In genomic region chr3:127856801-127857200, GRCh38 we compare ENCODE assay signal across 20 cellular contexts. TPM values are rescaled to one million over a fixed set of nuclear protein-coding genes. Genes with fewer than 3 reads are reported as not detected.
"Had no signal": no experiment of that assay in that cellular context is flagged by ENCODE, and none has a peak within 500 bp of the region (broad histone marks: within the 10 kb centered on the region; RNA-seq: fewer than 3 reads in every experiment).

No MANE protein-coding gene starts in this region.

- H3K9me3 Mint-ChIP-seq: activated CD4-positive, alpha-beta T cell treated with anti-CD3 and anti-CD28 coated beads, Interleukin-2, amount 10 ng/mL, durations not matched to agents 7 days and 5 days; activated naive CD8-positive, alpha-beta T cell treated with anti-CD3 and anti-CD28 coated beads for 36 hours; activated T-cell treated with anti-CD3 and anti-CD28 coated beads, Interleukin-2, amount 50 U/mL, for 4 hours; neural crest cell; T-cell had no signal

- DNase-seq: activated CD4-positive, alpha-beta T cell treated with anti-CD3 and anti-CD28 coated beads, Interleukin-2, amount 10 ng/mL, durations not matched to agents 7 days and 5 days; activated CD4-positive, CD25-positive, alpha-beta regulatory T cell treated with anti-CD3 and anti-CD28 coated beads, Interleukin-2, amount 50 U/mL, for 72 hours; activated CD8-positive, alpha-beta memory T cell treated with anti-CD3 and anti-CD28 coated beads, Interleukin-2, amount 50 U/mL, for 48 hours; activated naive CD4-positive, alpha-beta T cell treated with Interleukin-2 at 50 U/mL for 16 hours; activated naive CD8-positive, alpha-beta T cell treated with anti-CD3 and anti-CD28 coated beads for 36 hours; activated T-cell treated with anti-CD3 and anti-CD28 coated beads, Interleukin-2, amount 50 U/mL, for 4 hours; amygdala; heart right ventricle; kidney; lower lobe of right lung; occipital lobe; stimulated activated naive CD4-positive, alpha-beta T cell; T-cell; thyroid gland; WERI-Rb-1 had no signal

- H3K27me3 Mint-ChIP-seq: activated CD4-positive, alpha-beta T cell treated with anti-CD3 and anti-CD28 coated beads, Interleukin-2, amount 10 ng/mL, durations not matched to agents 7 days and 5 days; T-cell had no signal

- H3K9me3 ChIP-seq: heart right ventricle, lower lobe of right lung, mucosa of descending colon, thyroid gland had no signal

- H3K36me3 Mint-ChIP-seq: activated naive CD8-positive, alpha-beta T cell treated with anti-CD3 and anti-CD28 coated beads for 36 hours; T-cell had no signal

- ATAC-seq: activated T-cell treated with anti-CD3 and anti-CD28 coated beads, Interleukin-2, amount 50 U/mL, for 4 hours; heart right ventricle; lower lobe of right lung; mucosa of descending colon; T-cell had no signal

- H3K4me1 Mint-ChIP-seq: neural crest cell had no signal

- H3K36me3 ChIP-seq: heart right ventricle, lower lobe of right lung, thyroid gland, WERI-Rb-1 had no signal

- H3K4me1 ChIP-seq: heart right ventricle, lower lobe of right lung, thyroid gland had no signal

- H3K27me3 ChIP-seq: heart right ventricle, thyroid gland had no signal

- H3K4me3 ChIP-seq: heart right ventricle, lower lobe of right lung, mucosa of descending colon, thyroid gland had no signal

- H3K4me3 Mint-ChIP-seq: activated CD4-positive, alpha-beta T cell treated with anti-CD3 and anti-CD28 coated beads, Interleukin-2, amount 10 ng/mL, durations not matched to agents 7 days and 5 days; activated naive CD8-positive, alpha-beta T cell treated with anti-CD3 and anti-CD28 coated beads for 36 hours; activated T-cell treated with anti-CD3 and anti-CD28 coated beads, Interleukin-2, amount 50 U/mL, for 4 hours; neural crest cell; T-cell had no signal

- H3K27ac Mint-ChIP-seq: activated CD4-positive, alpha-beta T cell treated with anti-CD3 and anti-CD28 coated beads, Interleukin-2, amount 10 ng/mL, durations not matched to agents 7 days and 5 days; activated naive CD8-positive, alpha-beta T cell treated with anti-CD3 and anti-CD28 coated beads for 36 hours had no signal

- H3K27ac ChIP-seq: epithelial cell of prostate, heart right ventricle, lower lobe of right lung, thyroid gland, WERI-Rb-1 had no signal

RNA-seq across cellular contexts. Expression of gene KBTBD12, which starts 58.2 kb away (rescaled TPM):
- total RNA-seq: activated CD4-positive, alpha-beta T cell treated with anti-CD3 and anti-CD28 coated beads, Interleukin-2, amount 10 ng/mL, durations not matched to agents 7 days and 5 days; activated naive CD8-positive, alpha-beta T cell treated with anti-CD3 and anti-CD28 coated beads for 36 hours; chondrocyte; fibroblast of lung; neural crest cell; T-cell had no signal
